Comparison of ENCODE assay signal across 16 cellular contexts in genomic region chr3:78863294-78864203, GRCh38.
DNase-seq lines count a peak whose midpoint lies in the region; ATAC-seq, FAIRE-seq and TF ChIP-seq lines count a peak whose summit lies in the region.
"Had no signal": no experiment of that assay in that cellular context is flagged by ENCODE, and none has a peak within 500 bp of the region (broad histone marks: within the 10 kb centered on the region; RNA-seq: fewer than 3 reads in every experiment).

No MANE protein-coding gene starts in this region.

- H3K4me1 ChIP-seq in GM23338 (ENCODE audit: insufficient read depth) (peaks cover 15% of the 10 kb centered on the region), GM12878 (ENCODE audit: control insufficient read depth, insufficient read depth, low read length) (no peaks in the 10 kb centered on the region), neural progenitor cell (peaks cover 16% of the 10 kb centered on the region)

- H2AFZ ChIP-seq in GM23338 (no peak overlapping the region), GM12878 (ENCODE audit: control insufficient read depth, low read depth, low read length) (no peak overlapping the region), neural progenitor cell (replicated peaks) (no peak overlapping the region)
- H2AFZ ChIP-seq: GM23248 had no signal

- H3K9me3 Mint-ChIP-seq in GM23338 (no peaks in the 10 kb centered on the region; the same call in 2 of the 3 replicates), neural progenitor cell (no peaks in the 10 kb centered on the region)

- in situ Hi-C loops in GM12878 (cut with MboI) = no loop called here

- CTCF ChIA-PET in GM12878 (lab: Yijun Ruan, JAX) = interaction anchor here (0.9 to 1.3 kb wide), 4 partner anchors 9 to 121 kb away, joined by 3 to 8 read pairs (median 4); no protein-coding TSS in a partner anchor

- no peaks in the 10 kb centered on the region for H4K20me1 ChIP-seq in GM23338 (replicated peaks; ENCODE audit: insufficient read depth)
- no peaks in the 10 kb centered on the region for H4K20me1 ChIP-seq in GM12878 (ENCODE audit: control insufficient read depth, insufficient read depth)
- peaks cover 6% of the 10 kb centered on the region for H4K20me1 ChIP-seq in neural progenitor cell (ENCODE audit: low read depth)

- H3K79me2 ChIP-seq in GM23338 (replicated peaks; ENCODE audit: insufficient read depth) (peaks cover 6% of the 10 kb centered on the region; the same call in 1 of the 2 replicates), GM12878 (ENCODE audit: control insufficient read depth, insufficient read depth, low read length) (no peaks in the 10 kb centered on the region), neural progenitor cell (ENCODE audit: low read depth) (peaks cover 94% of the 10 kb centered on the region)

- ATAC-seq in GM23338 (peak; percentile 66), GM12878 (peak; percentile 34; the same call in 2 of the 3 replicates), HG03565 (IDR thresholded peaks at IDR 0.05; ENCODE audit: unreplicated experiment) (no peak), Right ventricle myocardium inferior (no peak)
- ATAC-seq: HepG2 had no signal

- H3K4me1 Mint-ChIP-seq in GM23338 (peaks cover 20% of the 10 kb centered on the region), neural progenitor cell (peaks cover 17% of the 10 kb centered on the region)
- H3K4me1 Mint-ChIP-seq: B cell had no signal

- H3K27ac ChIP-seq in GM23338 (ENCODE audit: low read depth) (no peak overlapping the region), GM12878 (ENCODE audit: control insufficient read depth, insufficient read depth) (no peak overlapping the region), neural progenitor cell (no peak overlapping the region)
- H3K27ac ChIP-seq: GM23248 had no signal

- H3K36me3 ChIP-seq in GM23338 (ENCODE audit: insufficient read depth) (no peaks in the 10 kb centered on the region), GM12878 (ENCODE audit: control insufficient read depth in 2 of 2, insufficient read depth in 2 of 2, low read length in 1 of 2) (no peaks in the 10 kb centered on the region), neural progenitor cell (no peaks in the 10 kb centered on the region)

- TF ChIP-seq POLR2A in GM12878 (IDR thresholded peaks at IDR 0.05; ENCODE audit: low read depth, low read length) = no peak

- no peak overlapping the region for H3K9ac ChIP-seq in GM12878 (ENCODE audit: control insufficient read depth, insufficient read depth, low read length)
- H3K9ac ChIP-seq in neural progenitor cell = no peak overlapping the region
- H3K9ac ChIP-seq: GM23248 had no signal

- intact Hi-C loops in GM12878 (cut with micrococcal nuclease; ENCODE audit: unreplicated experiment) = no loop called here
- intact Hi-C loops in Right ventricle myocardium inferior (cut with DNase I) = no loop called here

- TF ChIP-seq CTCF in GM23338 (conservative IDR thresholded peaks at IDR 0.05; ENCODE audit: low read depth in 2 of 2) (no peak), GM12878 (IDR thresholded peaks at IDR 0.05 in 2 of 3, conservative IDR thresholded peaks at IDR 0.05 in 1 of 3; ENCODE audit: control insufficient read depth in 2 of 3, extremely low read depth in 1 of 3, insufficient read depth in 1 of 3, low read depth in 3 of 3, low read length in 3 of 3) (no peak), neural progenitor cell (IDR thresholded peaks at IDR 0.05) (no peak)

- no peak overlapping the region for H3K27ac Mint-ChIP-seq in GM23338
- H3K27ac Mint-ChIP-seq in neural progenitor cell = peak overlapping the region; percentile 3
- H3K27ac Mint-ChIP-seq: B cell; CD4-positive, alpha-beta T cell had no signal

- RAD21 ChIA-PET in GM12878 (lab: Charles Lee; ENCODE audit: unreplicated experiment) = interaction anchor here (0.8 to 4.2 kb wide), 10 partner anchors 8 to 135 kb away, joined by 3 to 31 read pairs (median 4); no protein-coding TSS in a partner anchor

- no peaks in the 10 kb centered on the region for H3K27me3 ChIP-seq in GM23338 (ENCODE audit: insufficient read depth)
- no peaks in the 10 kb centered on the region for H3K27me3 ChIP-seq in GM12878 (replicated peaks in 1 of 2; ENCODE audit: control insufficient read depth in 2 of 2, insufficient read depth in 2 of 2, low read length in 1 of 2)
- no peaks in the 10 kb centered on the region for H3K27me3 ChIP-seq in neural progenitor cell

- SMC1A ChIA-PET in GM12878 (lab: Charles Lee; ENCODE audit: uncharacterized antibody, unreplicated experiment) = interaction anchor here (0.9 to 4.1 kb wide), 16 partner anchors 8 to 153 kb away, joined by 3 to 33 read pairs (median 4); no protein-coding TSS in a partner anchor

- H3K36me3 Mint-ChIP-seq in GM23338 (ENCODE audit: low read depth) (no peaks in the 10 kb centered on the region), neural progenitor cell (peaks cover 5% of the 10 kb centered on the region)

- H3F3A ChIP-seq in GM23338 (replicated peaks; ENCODE audit: low read depth) (no peaks in the 10 kb centered on the region), neural progenitor cell (ENCODE audit: low read depth) (peaks cover 2% of the 10 kb centered on the region)

- no peaks in the 10 kb centered on the region for H3K9me3 ChIP-seq in GM12878 (replicated peaks; ENCODE audit: control insufficient read depth, insufficient read depth, low read length)
- H3K9me3 ChIP-seq in neural progenitor cell (ENCODE audit: low read depth) = no peaks in the 10 kb centered on the region

- no peak for TF ChIP-seq EP300 in GM12878 (IDR thresholded peaks at IDR 0.05; ENCODE audit: borderline replicate concordance in 1 of 2, control insufficient read depth in 1 of 2, low read depth in 2 of 2, low read length in 2 of 2)

- POLR2A ChIA-PET in GM12878 (lab: Charles Lee) = interaction anchor here (0.5 to 1.3 kb wide), 3 partner anchors 9 to 204 kb away, joined by 3 to 4 read pairs (median 3); no protein-coding TSS in a partner anchor

- no TSS peak for BruUV-seq in GM12878 (replicated peaks; lab: Mats Ljungman, UMichigan)

- no peak overlapping the region for H3K4me2 ChIP-seq in GM23338
- no peak overlapping the region for H3K4me2 ChIP-seq in GM12878 (ENCODE audit: control insufficient read depth, insufficient read depth)
- no peak overlapping the region for H3K4me2 ChIP-seq in neural progenitor cell

- no peak for FAIRE-seq in GM12878 (lab: Jason Lieb, UNC)
- FAIRE-seq: HepG2, HTR-8/SVneo had no signal

- TF ChIP-seq RAD21 in GM12878 (IDR thresholded peaks at IDR 0.05; ENCODE audit: insufficient read depth, low read depth, low read length) = no peak

- DNase-seq in GM23338 (ENCODE audit: low spot score) (no peak), GM12878 (ENCODE audit: low read depth, low spot score) (no peak), fibroblast of peridontal ligament (ENCODE audit: extremely low read depth) (peak; percentile 83), neural progenitor cell (ENCODE audit: low spot score) (no peak), Right ventricle myocardium inferior (ENCODE audit: missing footprints) (no peak), NCI-H345 treated with DMSO at 0.1 percent for 48 hours (lab: John Stamatoyannopoulos, UW; ENCODE audit: unreplicated experiment) (no peak)
- DNase-seq: C1 segment of cervical spinal cord; Calu3; CD4-positive, alpha-beta T cell; DMS 273 treated with DMSO at 0.1 percent for 48 hours; GM23248; H7 had no signal

- H3K27me3 Mint-ChIP-seq in GM23338 (ENCODE audit: insufficient read depth, low read depth, poor library complexity) (peaks cover 5% of the 10 kb centered on the region), neural progenitor cell (ENCODE audit: insufficient read depth, low read depth) (no peaks in the 10 kb centered on the region)
- H3K27me3 Mint-ChIP-seq: B cell; CD4-positive, alpha-beta T cell had no signal

- WGBS in GM12878 (ENCODE audit: insufficient coverage, insufficient replicate concordance, low lambda C conversion rate, missing lambda C conversion rate) = 35% methylated on average over 5 of the region's 5 CpGs

- H3K4me3 ChIP-seq in GM23338 (no peak overlapping the region), GM12878 (no peak overlapping the region), neural progenitor cell (no peak overlapping the region)
- H3K4me3 ChIP-seq: GM23248 had no signal

- no peaks in the 10 kb centered on the region for H3K9me2 ChIP-seq in GM23338 (ENCODE audit: insufficient read depth)

- H3K4me3 Mint-ChIP-seq in GM23338 (no peak overlapping the region), neural progenitor cell (no peak overlapping the region)
- H3K4me3 Mint-ChIP-seq: B cell; CD4-positive, alpha-beta T cell had no signal

TF ChIP-seq in GM23338, 12 proteins besides CTCF, POLR2A, EP300 and RAD21 (continues in another document):
- TF ChIP-seq ZNF331 (CRISPR knock-in tag; IDR thresholded peaks at IDR 0.05; ENCODE audit: low read depth) (no peak), JUNB (IDR thresholded peaks at IDR 0.05; ENCODE audit: unreplicated experiment) (no peak), STAT1 (IDR thresholded peaks at IDR 0.05; ENCODE audit: unreplicated experiment) (no peak)

TF ChIP-seq in GM12878, 131 proteins besides CTCF, POLR2A, EP300 and RAD21 (continues in another document):
- no peak for TF ChIP-seq CREM (IDR thresholded peaks at IDR 0.05; ENCODE audit: low read depth)
- TF ChIP-seq TAF1 (IDR thresholded peaks at IDR 0.05; ENCODE audit: borderline replicate concordance, low read depth, low read length) = no peak
- TF ChIP-seq SKIL (IDR thresholded peaks at IDR 0.05; ENCODE audit: low read depth, poor library complexity, severe bottlenecking) = no peak
- 0 out of 2 replicates have a peak, but pooled peaks have one; percentile 24 for TF ChIP-seq IKZF1 (conservative IDR thresholded peaks at IDR 0.05)
- no peak for TF ChIP-seq STAT3 (IDR thresholded peaks at IDR 0.05; ENCODE audit: low read depth, low read length)
- no peak for TF ChIP-seq RELA (IDR thresholded peaks at IDR 0.05; ENCODE audit: borderline replicate concordance, partially characterized antibody)

Comparison
In these comparisons a context has a peak if more than half of its experiments do, and no peak if none do; other contexts are left out.
1. ATAC-seq: peak in GM23338 (single experiment) and GM12878 (single experiment); none in HG03565 (single experiment) and Right ventricle myocardium inferior (single experiment).